ENCODE assay signal across 8 cellular contexts in genomic region chr3:165185707-165186327, GRCh38. TPM values are rescaled to one million over a fixed set of nuclear protein-coding genes. Genes with fewer than 3 reads are reported as not detected.
DNase-seq lines count a peak whose midpoint lies in the region; ATAC-seq, FAIRE-seq and TF ChIP-seq lines count a peak whose summit lies in the region.

No MANE protein-coding gene starts in this region.

- H2BK15ac ChIP-seq in H9 (ENCODE audit: low read depth, low read length) = no peak overlapping the region

- H3K23me2 ChIP-seq in H9 (ENCODE audit: insufficient read length, low read depth, low read length, poor library complexity, severe bottlenecking) = no peaks in the 10 kb centered on the region

- no peaks in the 10 kb centered on the region for H3K79me2 ChIP-seq in H9 (ENCODE audit: insufficient read depth, low read length)

- H3K79me1 ChIP-seq in H9 (ENCODE audit: insufficient read depth, low read depth, low read length, poor library complexity, severe bottlenecking) = no peaks in the 10 kb centered on the region

- no peak overlapping the region for H2BK5ac ChIP-seq in H9 (ENCODE audit: insufficient read length, low read length)

- H3T11ph ChIP-seq in H9 (ENCODE audit: low read length) = no peak overlapping the region

- no peak overlapping the region for H3K4me3 Mint-ChIP-seq in H9
- H3K4me3 Mint-ChIP-seq in MCF 10A (ENCODE audit: unreplicated experiment) = no peak overlapping the region

- POLR2A ChIA-PET in A549 (lab: Yijun Ruan, JAX) = no interaction called here
- POLR2A ChIA-PET in MCF 10A (lab: Yijun Ruan, JAX) = no interaction called here

- TF ChIP-seq EP300 in A549 (IDR thresholded peaks at IDR 0.05) = no peak
- no peak for TF ChIP-seq EP300 in suprapubic skin (IDR thresholded peaks at IDR 0.05)

- H4K91ac ChIP-seq in H9 (ENCODE audit: insufficient read length, low read depth, low read length) = no peak overlapping the region

- H3K4me1 ChIP-seq in A549 (no peaks in the 10 kb centered on the region), H9 (ENCODE audit: insufficient read depth, low read length) (no peaks in the 10 kb centered on the region), NT2/D1 (ENCODE audit: insufficient read depth, insufficient read length) (no peaks in the 10 kb centered on the region), suprapubic skin (no peaks in the 10 kb centered on the region)

- peak; percentile 92 to 98 for ATAC-seq in A549
- peak; percentile 97 for ATAC-seq in left colon

- WGBS in A549 (ENCODE audit: missing lambda C conversion rate) = 2% methylated on average over 8 of the region's 8 CpGs
- WGBS in H9 (ENCODE audit: extremely low coverage, insufficient read length, low lambda C conversion rate) = no CpG with 5 or more reads among the region's 8 CpGs
- 18% methylated on average over 8 of the region's 8 CpGs for WGBS in suprapubic skin

- H3K9me3 ChIP-seq in A549 (no peaks in the 10 kb centered on the region), H9 (ENCODE audit: control insufficient read depth, low read depth, low read length) (no peaks in the 10 kb centered on the region), NT2/D1 (ENCODE audit: insufficient read depth, low read length) (peaks cover 5% of the 10 kb centered on the region; the same call in 1 of the 2 replicates), suprapubic skin (no peaks in the 10 kb centered on the region)

- H3K23ac ChIP-seq in H9 (ENCODE audit: insufficient read length, low read depth, low read length) = no peak overlapping the region

- H3K36me3 Mint-ChIP-seq in H9 (ENCODE audit: insufficient read depth in 1 of 3, low read depth in 3 of 3) (peaks cover 0 to 2% (median 0%) of the 10 kb centered on the region in 3 experiments; a peak in 1 of 7 replicates), MCF 10A (ENCODE audit: insufficient read depth, unreplicated experiment) (no peaks in the 10 kb centered on the region)

- no peak overlapping the region for H2BK120ac ChIP-seq in H9 (ENCODE audit: low read depth, low read length, poor library complexity, severe bottlenecking)

- H4K20me1 ChIP-seq in H9 (ENCODE audit: control insufficient read depth, insufficient read depth, insufficient read length) = no peaks in the 10 kb centered on the region

- H3K4me3 ChIP-seq in A549 = no peak overlapping the region
- no peak overlapping the region for H3K4me3 ChIP-seq in GM06990 (replicated peaks; ENCODE audit: low read depth, low read length)
- H3K4me3 ChIP-seq in NT2/D1 (ENCODE audit: insufficient read length, low read depth) = no peak overlapping the region
- H3K4me3 ChIP-seq in suprapubic skin = no peak overlapping the region

- H3K27me3 ChIP-seq in GM06990 (replicated peaks; ENCODE audit: control insufficient read depth, insufficient read depth, low read length) (no peaks in the 10 kb centered on the region), H9 (ENCODE audit: insufficient read depth, low read length) (no peaks in the 10 kb centered on the region), NT2/D1 (ENCODE audit: insufficient read depth, insufficient read length) (no peaks in the 10 kb centered on the region), suprapubic skin (peaks cover 2% of the 10 kb centered on the region)

- no peak overlapping the region for H3K14ac ChIP-seq in H9 (ENCODE audit: insufficient read depth, low read length)

- H3K4ac ChIP-seq in H9 (ENCODE audit: low read depth, low read length) = no peak overlapping the region

- CTCF ChIA-PET in A549 (lab: Yijun Ruan, JAX) = interaction anchor here (0.6 to 2.5 kb wide), 6 partner anchors 9 to 374 kb away, joined by 3 to 10 read pairs (median 3); no protein-coding TSS in a partner anchor
- CTCF ChIA-PET in MCF 10A (lab: Yijun Ruan, JAX) = interaction anchor here (0.6 to 2.8 kb wide), 6 partner anchors 9 to 1226 kb away, joined by 3 to 12 read pairs (median 4); no protein-coding TSS in a partner anchor

- H3K9ac ChIP-seq in H9 (ENCODE audit: extremely low read depth, insufficient read length, low read length) (no peak overlapping the region), NT2/D1 (ENCODE audit: insufficient read length, low read depth) (no peak overlapping the region)

- FAIRE-seq in A549 (lab: Jason Lieb, UNC) = no peak

- H3K18ac ChIP-seq in H9 (ENCODE audit: insufficient read length, low read depth, low read length) = no peak overlapping the region

- H3K27ac ChIP-seq in A549 = no peak overlapping the region
- H3K27ac ChIP-seq in H9 (ENCODE audit: insufficient read length, low read depth, low read length) = no peak overlapping the region
- H3K27ac ChIP-seq in suprapubic skin = no peak overlapping the region

- H2BK20ac ChIP-seq in H9 (ENCODE audit: low read depth, low read length, poor library complexity, severe bottlenecking) = no peak overlapping the region

- H3K36me3 ChIP-seq in GM06990 (ENCODE audit: control insufficient read depth, insufficient read depth, low read length) (no peaks in the 10 kb centered on the region), NT2/D1 (ENCODE audit: insufficient read depth, insufficient read length, low read length) (no peaks in the 10 kb centered on the region), suprapubic skin (no peaks in the 10 kb centered on the region)

- TF ChIP-seq RAD21 in A549 (conservative IDR thresholded peaks at IDR 0.05 in 1 of 2, IDR thresholded peaks at IDR 0.05 in 1 of 2) = peak; percentile 92 to 93

- H2AFZ ChIP-seq in H9 (ENCODE audit: low read length) = no peak overlapping the region

- peaks cover 3% of the 10 kb centered on the region in 2 experiments; a peak in 2 of 4 replicates for H3K4me1 Mint-ChIP-seq in H9
- no peaks in the 10 kb centered on the region for H3K4me1 Mint-ChIP-seq in MCF 10A (ENCODE audit: insufficient read depth, unreplicated experiment)

- H2BK12ac ChIP-seq in H9 (ENCODE audit: insufficient read length, low read depth, low read length) = no peak overlapping the region

- TF ChIP-seq POLR2A in A549 (IDR thresholded peaks at IDR 0.05; ENCODE audit: low read length) = no peak
- TF ChIP-seq POLR2A in suprapubic skin (IDR thresholded peaks at IDR 0.05) = no peak

- peak; percentile 85 for TF ChIP-seq CTCF in A549 (IDR thresholded peaks at IDR 0.05)
- TF ChIP-seq CTCF in GM06990 (IDR thresholded peaks at IDR 0.05; ENCODE audit: insufficient read depth, low read length, poor library complexity, severe bottlenecking) = peak; percentile 87
- peak; percentile 89 for TF ChIP-seq CTCF in H9 (conservative IDR thresholded peaks at IDR 0.05)
- peak; percentile 81 for TF ChIP-seq CTCF in MCF 10A (IDR thresholded peaks at IDR 0.05; ENCODE audit: unreplicated experiment)
- TF ChIP-seq CTCF in suprapubic skin (IDR thresholded peaks at IDR 0.05) = peak; percentile 33 to 74

- H3K4me2 ChIP-seq in A549 = no peak overlapping the region
- no peak overlapping the region for H3K4me2 ChIP-seq in H9 (ENCODE audit: insufficient read depth, insufficient read length, low read length)

- H4K5ac ChIP-seq in H9 (ENCODE audit: insufficient read length, low read depth, low read length) = no peak overlapping the region

- no TSS peak for BruUV-seq in MCF 10A (replicated peaks; lab: Mats Ljungman, UMichigan)

- H3K27me3 Mint-ChIP-seq in H9 (ENCODE audit: low read depth) (peaks cover 7% of the 10 kb centered on the region), MCF 10A (ENCODE audit: insufficient read depth, unreplicated experiment) (peaks cover 27% of the 10 kb centered on the region)

- intact Hi-C loops in MCF 10A (cut with micrococcal nuclease) = loop anchor here (1.0 to 5.0 kb wide), 2 partner anchors 1229 to 1694 kb away; no protein-coding TSS in a partner anchor
- intact Hi-C loops in left colon (cut with DNase I, micrococcal nuclease) = no loop called here

- H3K56ac ChIP-seq in H9 (ENCODE audit: insufficient read length, low read depth, low read length) = no peak overlapping the region

- no peak overlapping the region for H4K8ac ChIP-seq in H9 (replicated peaks; ENCODE audit: insufficient read length, low read depth, low read length)

- peak in 1 of 2 experiments; percentile 67 for DNase-seq in A549 (ENCODE audit: low read depth in 1 of 2, low spot score in 1 of 2)
- no peak for DNase-seq in GM06990 (ENCODE audit: extremely low read depth, insufficient read length)
- peak; percentile 58 for DNase-seq in H9
- peak; percentile 27 for DNase-seq in KG1 (lab: John Stamatoyannopoulos, UW)
- DNase-seq in NT2/D1 (ENCODE audit: low read depth, low spot score) = peak; percentile 68
- DNase-seq in MCF 10A (ENCODE audit: unreplicated experiment) = peak; percentile 78
- peak; percentile 55 for DNase-seq in left colon
- DNase-seq in suprapubic skin (ENCODE audit: low spot score in 2 of 2) = peak in 1 of 2 donors; percentile 55

- H2AK5ac ChIP-seq in H9 (ENCODE audit: insufficient read length, low read length) = no peak overlapping the region

- H3K9me3 Mint-ChIP-seq in H9 = no peaks in the 10 kb centered on the region
- H3K9me3 Mint-ChIP-seq in MCF 10A (ENCODE audit: unreplicated experiment) = no peaks in the 10 kb centered on the region

- H3K27ac Mint-ChIP-seq in H9 = no peak overlapping the region
- H3K27ac Mint-ChIP-seq in MCF 10A (ENCODE audit: low read depth, unreplicated experiment) = no peak overlapping the region

TF ChIP-seq in A549, 52 proteins besides CTCF, POLR2A, EP300 and RAD21:
- peak; percentile 83 for TF ChIP-seq SMC3 (IDR thresholded peaks at IDR 0.05)
- no peak for TF ChIP-seq ESRRA (IDR thresholded peaks at IDR 0.05; ENCODE audit: borderline replicate concordance, low read length)

RNA-seq across cellular contexts. Expression of gene SLITRK3, which starts 10.4 kb away (rescaled TPM):
- polyA plus RNA-seq in A549 (2011; rRNA removed) (not detected in 2 replicates), A549 (2017; fragmentation: RNase III; extraction: RNeasy Plus Mini Kit Qiagen cat#74134 plus additional on column Dnase treatment) (not detected in 3 replicates)
- not detected in 2 replicates for polyA plus RNA-seq in A549 (2012; cell fraction: cytosol; rRNA removed)
- not detected in 2 replicates for polyA plus RNA-seq in A549 (2012; cell fraction: nucleus; rRNA removed)
- not detected in 2 replicates for polyA minus RNA-seq in A549 (2011; rRNA and poly(A)+ RNA removed)
- total RNA-seq in H9 (2021) (0.48 and 0.50 TPM in 2 replicates), MCF 10A (2022) (not detected in 2 replicates), left colon (under 1 TPM; 0.21 to 0.61 TPM), suprapubic skin (under 1 TPM in 1 of 4 donors, not detected in 3; 0.15 TPM)
